In genomic region chr5:96662725-96663513, GRCh38 we compare ENCODE assay signal across 8 cellular contexts. TPM values are rescaled to one million over a fixed set of nuclear protein-coding genes. Genes with fewer than 3 reads are reported as not detected.
DNase-seq lines count a peak whose midpoint lies in the region; ATAC-seq and TF ChIP-seq lines count a peak whose summit lies in the region.

No MANE protein-coding gene starts in this region.

- H3K36me3 ChIP-seq in colonic mucosa, result no peaks in the 10 kb centered on the region

- DNase-seq in AG08396 (ENCODE audit: low spot score) (peak; percentile 97), NCI-H2227 (lab: John Stamatoyannopoulos, UW; ENCODE audit: unreplicated experiment) (peak; percentile 81), colonic mucosa (peak; percentile 96), left lobe of liver (ENCODE audit: low spot score) (peak; percentile 97)
- peak; percentile 88 for DNase-seq in activated CD4-positive, alpha-beta T cell treated with anti-CD3 and anti-CD28 coated beads for 48 hours
- peak; percentile 76 for DNase-seq in stimulated activated CD4-positive, alpha-beta T cell treated with anti-CD3 and anti-CD28 coated beads, Interleukin-2, amount 100 ng/mL, for 4 hours (ENCODE audit: low read depth)

- intact Hi-C loops in colonic mucosa (cut with DNase I), result no loop called here

- H3K4me3 ChIP-seq in colonic mucosa, result peak overlapping the region; percentile 83

- peak overlapping the region; percentile 99 for H3K27ac ChIP-seq in colonic mucosa

- no peak for TF ChIP-seq CTCF in colonic mucosa (IDR thresholded peaks at IDR 0.05)

- H3K9ac ChIP-seq in colonic mucosa (ENCODE audit: low read depth in 2 of 2, low read length in 2 of 2), result peak overlapping the region; percentile 88 to 100

- ATAC-seq in GM18873 (IDR thresholded peaks at IDR 0.05; ENCODE audit: low FRiP score, unreplicated experiment) (peak; percentile 77), HG03108 (IDR thresholded peaks at IDR 0.05; ENCODE audit: unreplicated experiment) (peak; percentile 78), left lobe of liver (peak; percentile 87)

- no peaks in the 10 kb centered on the region for H3K9me3 ChIP-seq in colonic mucosa

- H3K27me3 ChIP-seq in colonic mucosa, result no peaks in the 10 kb centered on the region

- H3K4me1 ChIP-seq in colonic mucosa, result peaks cover 9% of the 10 kb centered on the region

RNA-seq across cellular contexts. Expression of gene CAST, which starts 0.7 kb away (rescaled TPM):
- total RNA-seq in colonic mucosa (100 to 1,000 TPM; 315 to 490 TPM), left lobe of liver (84.4 TPM)

Comparison
In these comparisons a context has a peak if more than half of its experiments do, and no peak if none do; other contexts are left out.
1. Peak in every context shown above with its lines: DNase-seq, ATAC-seq, H3K4me3 ChIP-seq and H3K27ac ChIP-seq.